10 cellular contexts compared by ENCODE assay signal in the genomic region with DNA sequence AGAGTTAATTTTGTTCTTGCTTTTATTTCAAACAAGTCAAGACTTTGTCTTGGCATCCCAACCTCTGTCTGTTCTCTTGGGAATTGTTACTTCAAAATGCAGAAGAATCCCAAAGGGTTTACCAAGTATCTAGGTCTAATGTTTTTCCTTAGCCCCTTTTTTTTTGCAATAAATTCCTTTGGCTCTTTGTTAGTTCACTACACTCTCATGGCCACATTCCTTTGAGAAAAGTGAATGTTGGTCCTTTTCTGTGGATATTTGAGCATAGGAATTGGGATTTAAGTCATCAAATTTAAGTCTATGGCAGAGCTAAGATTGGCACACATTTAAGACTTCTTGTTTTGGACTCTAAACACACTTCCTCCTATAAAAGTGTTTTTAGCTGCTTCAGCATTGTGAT. TPM values are rescaled to one million over a fixed set of nuclear protein-coding genes. Genes with fewer than 3 reads are reported as not detected.
DNase-seq lines count a peak whose midpoint lies in the region; ATAC-seq and TF ChIP-seq lines count a peak whose summit lies in the region.
"Had no signal": no experiment of that assay in that cellular context is flagged by ENCODE, and none has a peak within 500 bp of the region (broad histone marks: within the 10 kb centered on the region; RNA-seq: fewer than 3 reads in every experiment).

No MANE protein-coding gene starts in this region.

- peaks cover 36% of the 10 kb centered on the region for H3K4me1 Mint-ChIP-seq in activated naive CD4-positive, alpha-beta T cell treated with anti-CD3 and anti-CD28 coated beads for 36 hours (ENCODE audit: low read depth)
- H3K4me1 Mint-ChIP-seq in stimulated activated naive B cell treated with anti-CD40 and anti-IgM and Interleukin-4, amounts not matched to agents 10 μg/mL and 1 μg/mL and 100 μg/mL, for 72 hours = peaks cover 26 to 40% of the 10 kb centered on the region in 2 donors

- TF ChIP-seq CTCF in WI38 (IDR thresholded peaks at IDR 0.05; ENCODE audit: low read depth, low read length) = no peak
- no peak for TF ChIP-seq CTCF in fibroblast of villous mesenchyme (IDR thresholded peaks at IDR 0.05; ENCODE audit: insufficient read depth, low read depth, low read length)

- CTCF ChIA-PET in activated naive CD4-positive, alpha-beta T cell treated with anti-CD3 and anti-CD28 coated beads for 36 hours (lab: Charles Lee) = interaction anchor here (1.1 kb wide), 1 partner anchor 239 kb away, joined by 3 read pairs; no protein-coding TSS in a partner anchor

- intact Hi-C loops in activated naive CD4-positive, alpha-beta T cell treated with anti-CD3 and anti-CD28 coated beads for 36 hours (cut with micrococcal nuclease) = loop anchor here (2.0 to 10.0 kb wide), 6 partner anchors 329 to 869 kb away; partner anchors contain the start of genes OSBPL9, RNF11, SCP2 and ZYG11B

- peaks cover 19% of the 10 kb centered on the region for H3K36me3 Mint-ChIP-seq in activated naive CD4-positive, alpha-beta T cell treated with anti-CD3 and anti-CD28 coated beads for 36 hours (ENCODE audit: low read depth)
- H3K36me3 Mint-ChIP-seq in stimulated activated naive B cell treated with anti-CD40 and anti-IgM and Interleukin-4, amounts not matched to agents 10 μg/mL and 1 μg/mL and 100 μg/mL, for 72 hours = peaks cover 5 to 27% of the 10 kb centered on the region in 2 donors

- peak overlapping the region; percentile 94 for H3K4me3 Mint-ChIP-seq in activated naive CD4-positive, alpha-beta T cell treated with anti-CD3 and anti-CD28 coated beads for 36 hours
- H3K4me3 Mint-ChIP-seq in stimulated activated naive B cell treated with anti-CD40 and anti-IgM and Interleukin-4, amounts not matched to agents 10 μg/mL and 1 μg/mL and 100 μg/mL, for 72 hours = peak overlapping the region; percentile 83 to 98

- ATAC-seq in stimulated activated naive B cell treated with anti-CD40 and anti-IgM and Interleukin-4, amounts not matched to agents 10 μg/mL and 1 μg/mL and 100 μg/mL, for 72 hours (replicated peaks) = no peak
- no peak for ATAC-seq in GM19328 (IDR thresholded peaks at IDR 0.05; ENCODE audit: unreplicated experiment)

- H3K27ac Mint-ChIP-seq in activated naive CD4-positive, alpha-beta T cell treated with anti-CD3 and anti-CD28 coated beads for 36 hours = no peak overlapping the region
- H3K27ac Mint-ChIP-seq in stimulated activated naive B cell treated with anti-CD40 and anti-IgM and Interleukin-4, amounts not matched to agents 10 μg/mL and 1 μg/mL and 100 μg/mL, for 72 hours = no peak overlapping the region

- H3K27me3 Mint-ChIP-seq in activated naive CD4-positive, alpha-beta T cell treated with anti-CD3 and anti-CD28 coated beads for 36 hours (ENCODE audit: low read depth) = no peaks in the 10 kb centered on the region
- no peaks in the 10 kb centered on the region for H3K27me3 Mint-ChIP-seq in stimulated activated naive B cell treated with anti-CD40 and anti-IgM and Interleukin-4, amounts not matched to agents 10 μg/mL and 1 μg/mL and 100 μg/mL, for 72 hours

- no peaks in the 10 kb centered on the region for H3K9me3 Mint-ChIP-seq in activated naive CD4-positive, alpha-beta T cell treated with anti-CD3 and anti-CD28 coated beads for 36 hours
- H3K9me3 Mint-ChIP-seq in stimulated activated naive B cell treated with anti-CD40 and anti-IgM and Interleukin-4, amounts not matched to agents 10 μg/mL and 1 μg/mL and 100 μg/mL, for 72 hours = no peaks in the 10 kb centered on the region

- peak overlapping the region; percentile 79 for H3K4me3 ChIP-seq in WI38 (ENCODE audit: low read depth, low read length)
- H3K4me3 ChIP-seq in fibroblast of villous mesenchyme (ENCODE audit: low read depth, low read length) = peak overlapping the region; percentile 92

- DNase-seq in activated naive CD4-positive, alpha-beta T cell treated with anti-CD3 and anti-CD28 coated beads for 36 hours = no peak
- DNase-seq in activated naive CD4-positive, alpha-beta T cell treated with anti-CD3 and anti-CD28 coated beads, Interleukin-2, amount 50 U/mL, for 16 hours = no peak
- DNase-seq in fibroblast of villous mesenchyme (ENCODE audit: low read depth) (no peak), NCI-H187 treated with DMSO at 0.1 percent for 48 hours (lab: John Stamatoyannopoulos, UW) (no peak), GM19240 (ENCODE audit: insufficient read length, low spot score) (no peak)
- no peak for DNase-seq in stimulated activated naive B cell treated with anti-CD40 and anti-IgM and Interleukin-4, amounts not matched to agents 10 μg/mL and 1 μg/mL and 100 μg/mL, for 72 hours
- DNase-seq: Peyer's patch; stimulated activated CD4-positive, alpha-beta T cell treated with anti-CD3 and anti-CD28 coated beads, Interleukin-2, amount 100 ng/mL, for 48 hours had no signal

RNA-seq across cellular contexts. Expression of gene BTF3L4, which starts 1.8 kb away (rescaled TPM):
- total RNA-seq in activated naive CD4-positive, alpha-beta T cell treated with anti-CD3 and anti-CD28 coated beads for 36 hours = 10 to 100 TPM; 38.4 to 38.7 TPM
- 66.0 and 76.4 TPM in 2 replicates for total RNA-seq in fibroblast of villous mesenchyme

RNA-seq across cellular contexts. Expression of gene TXNDC12, which starts 2.9 kb away (rescaled TPM):
- 10 to 100 TPM; 32.4 to 44.0 TPM for total RNA-seq in activated naive CD4-positive, alpha-beta T cell treated with anti-CD3 and anti-CD28 coated beads for 36 hours
- 44.8 and 57.0 TPM in 2 replicates for total RNA-seq in fibroblast of villous mesenchyme

RNA-seq across cellular contexts. Expression of gene KTI12, which starts 24.3 kb away (rescaled TPM):
- 1 to 10 TPM; 7.3 to 7.6 TPM for total RNA-seq in activated naive CD4-positive, alpha-beta T cell treated with anti-CD3 and anti-CD28 coated beads for 36 hours
- total RNA-seq in fibroblast of villous mesenchyme = 13.0 and 18.7 TPM in 2 replicates
